In the genomic region with DNA sequence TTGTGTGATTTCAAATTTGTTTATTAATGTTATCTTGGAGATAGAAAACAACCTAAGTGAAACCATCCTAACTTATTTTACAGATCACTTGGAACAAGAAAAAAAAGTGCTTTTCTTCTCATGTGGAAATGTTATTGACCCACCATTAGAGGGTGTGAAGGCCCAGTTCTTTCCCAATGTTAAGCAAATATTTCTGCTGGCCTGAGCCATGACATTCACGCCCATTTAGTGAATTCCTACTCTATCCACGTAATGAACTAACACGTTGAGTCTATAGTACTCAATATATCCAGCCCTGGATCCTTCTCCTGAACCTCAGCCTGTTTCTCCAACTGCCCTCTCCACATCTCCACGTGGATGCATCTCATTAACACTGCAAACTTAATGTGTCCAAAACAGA, we compare ENCODE assay signal across 1 cellular context.
TF ChIP-seq lines count a peak whose summit lies in the region.

No MANE protein-coding gene starts in this region.

TF ChIP-seq in HepG2, 621 proteins besides CTCF, POLR2A, EP300 and RAD21 (continued from another document):
- TF ChIP-seq, protein P1, sequence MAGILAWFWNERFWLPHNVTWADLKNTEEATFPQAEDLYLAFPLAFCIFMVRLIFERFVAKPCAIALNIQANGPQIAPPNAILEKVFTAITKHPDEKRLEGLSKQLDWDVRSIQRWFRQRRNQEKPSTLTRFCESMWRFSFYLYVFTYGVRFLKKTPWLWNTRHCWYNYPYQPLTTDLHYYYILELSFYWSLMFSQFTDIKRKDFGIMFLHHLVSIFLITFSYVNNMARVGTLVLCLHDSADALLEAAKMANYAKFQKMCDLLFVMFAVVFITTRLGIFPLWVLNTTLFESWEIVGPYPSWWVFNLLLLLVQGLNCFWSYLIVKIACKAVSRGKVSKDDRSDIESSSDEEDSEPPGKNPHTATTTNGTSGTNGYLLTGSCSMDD (CRISPR knock-in tag; IDR thresholded peaks at IDR 0.05) = no peak
- no peak for TF ChIP-seq ATF7 (IDR thresholded peaks at IDR 0.05)
- no peak for TF ChIP-seq ATF7 (CRISPR knock-in tag; IDR thresholded peaks at IDR 0.05)
- TF ChIP-seq SOX13 (IDR thresholded peaks at IDR 0.05) = no peak
- TF ChIP-seq SOX13 (CRISPR knock-in tag; conservative IDR thresholded peaks at IDR 0.05 in 1 of 2, IDR thresholded peaks at IDR 0.05 in 1 of 2) = no peak
- no peak for TF ChIP-seq ZNF790 (CRISPR knock-in tag; IDR thresholded peaks at IDR 0.05; ENCODE audit: borderline replicate concordance)
- TF ChIP-seq, protein P2, sequence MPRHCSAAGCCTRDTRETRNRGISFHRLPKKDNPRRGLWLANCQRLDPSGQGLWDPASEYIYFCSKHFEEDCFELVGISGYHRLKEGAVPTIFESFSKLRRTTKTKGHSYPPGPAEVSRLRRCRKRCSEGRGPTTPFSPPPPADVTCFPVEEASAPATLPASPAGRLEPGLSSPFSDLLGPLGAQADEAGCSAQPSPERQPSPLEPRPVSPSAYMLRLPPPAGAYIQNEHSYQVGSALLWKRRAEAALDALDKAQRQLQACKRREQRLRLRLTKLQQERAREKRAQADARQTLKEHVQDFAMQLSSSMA (CRISPR knock-in tag; IDR thresholded peaks at IDR 0.05) = no peak
- TF ChIP-seq, protein P3, sequence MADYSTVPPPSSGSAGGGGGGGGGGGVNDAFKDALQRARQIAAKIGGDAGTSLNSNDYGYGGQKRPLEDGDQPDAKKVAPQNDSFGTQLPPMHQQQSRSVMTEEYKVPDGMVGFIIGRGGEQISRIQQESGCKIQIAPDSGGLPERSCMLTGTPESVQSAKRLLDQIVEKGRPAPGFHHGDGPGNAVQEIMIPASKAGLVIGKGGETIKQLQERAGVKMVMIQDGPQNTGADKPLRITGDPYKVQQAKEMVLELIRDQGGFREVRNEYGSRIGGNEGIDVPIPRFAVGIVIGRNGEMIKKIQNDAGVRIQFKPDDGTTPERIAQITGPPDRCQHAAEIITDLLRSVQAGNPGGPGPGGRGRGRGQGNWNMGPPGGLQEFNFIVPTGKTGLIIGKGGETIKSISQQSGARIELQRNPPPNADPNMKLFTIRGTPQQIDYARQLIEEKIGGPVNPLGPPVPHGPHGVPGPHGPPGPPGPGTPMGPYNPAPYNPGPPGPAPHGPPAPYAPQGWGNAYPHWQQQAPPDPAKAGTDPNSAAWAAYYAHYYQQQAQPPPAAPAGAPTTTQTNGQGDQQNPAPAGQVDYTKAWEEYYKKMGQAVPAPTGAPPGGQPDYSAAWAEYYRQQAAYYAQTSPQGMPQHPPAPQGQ (CRISPR knock-in tag; IDR thresholded peaks at IDR 0.05; ENCODE audit: borderline replicate concordance) = no peak
- TF ChIP-seq CBX5 (CRISPR knock-in tag; IDR thresholded peaks at IDR 0.05; ENCODE audit: borderline replicate concordance) = no peak
- TF ChIP-seq ZNF24 (IDR thresholded peaks at IDR 0.05) = no peak
- no peak for TF ChIP-seq RARG (CRISPR knock-in tag; IDR thresholded peaks at IDR 0.05; ENCODE audit: low read depth)
TF ChIP-seq in HepG2: peak in this region for 0.
